8 cellular contexts compared by ENCODE assay signal in genomic region chr7:23570592-23571200, GRCh38. TPM values are rescaled to one million over a fixed set of nuclear protein-coding genes. Genes with fewer than 3 reads are reported as not detected.
A peak's percentile ranks its signal among the peaks of the same experiment; 100 is the strongest.
DNase-seq lines count a peak whose midpoint lies in the region; ATAC-seq and TF ChIP-seq lines count a peak whose summit lies in the region.

No MANE protein-coding gene starts in this region.

- WGBS in testis, 2 donors = 39 to 55% methylated on average over 4 to 5 of the region's 5 CpGs

- DNase-seq in DMS153 treated with DMSO at 0.1 percent for 48 hours (lab: John Stamatoyannopoulos, UW; ENCODE audit: unreplicated experiment) (peak; percentile 73), Kasumi-1 (lab: John Stamatoyannopoulos, UW) (peak; percentile 72 to 89), RKO (ENCODE audit: low spot score) (peak; percentile 72), activated T-helper 1 cell treated with Interleukin-2 at 50 U/mL for 16 hours (ENCODE audit: low read depth) (peak; percentile 43), fibroblast of villous mesenchyme (ENCODE audit: low read depth) (peak; percentile 78), nucleus accumbens (lab: John Stamatoyannopoulos, UW) (peak in 52 of 56 donors; percentile 1 to 82 (median 46)), testis (peak; percentile 85)

- H3K4me1 ChIP-seq in testis = no peaks in the 10 kb centered on the region

- no peak overlapping the region for H3K27ac ChIP-seq in testis

- no peaks in the 10 kb centered on the region for H3K27me3 ChIP-seq in testis

- peak; percentile 85 for ATAC-seq in GM21528 (IDR thresholded peaks at IDR 0.05; ENCODE audit: low FRiP score, unreplicated experiment)

- no peaks in the 10 kb centered on the region for H3K36me3 ChIP-seq in testis (ENCODE audit: low read depth, missing control alignments)

- no peak for TF ChIP-seq POLR2A in testis (IDR thresholded peaks at IDR 0.05)

- H3K9me3 ChIP-seq in testis = no peaks in the 10 kb centered on the region

- H3K4me3 ChIP-seq in fibroblast of villous mesenchyme (ENCODE audit: low read depth, low read length) (no peak overlapping the region), testis (no peak overlapping the region)

- intact Hi-C loops in testis (cut with DNase I; ENCODE audit: low total_unique reads) = loop anchor here (10.0 kb wide), 1 partner anchor 144 kb away; the partner anchor contains the start of gene STK31

- TF ChIP-seq CTCF in fibroblast of villous mesenchyme (IDR thresholded peaks at IDR 0.05; ENCODE audit: insufficient read depth, low read depth, low read length) (peak; percentile 94), testis (IDR thresholded peaks at IDR 0.05) (peak; percentile 48 to 71 (median 58))

RNA-seq across cellular contexts. Expression of gene CCDC126, which starts 26.5 kb away (rescaled TPM):
- total RNA-seq in fibroblast of villous mesenchyme (14.5 and 15.5 TPM in 2 replicates), testis (10 to 100 TPM; 32.0 to 97.2 TPM)
- 80.1 TPM for polyA plus RNA-seq in testis (ENCODE audit: insufficient read depth, low read depth, low replicate concordance)

RNA-seq across cellular contexts. Expression of gene TRA2A, which starts 38.9 kb away (rescaled TPM):
- total RNA-seq in fibroblast of villous mesenchyme (21.3 and 45.8 TPM in 2 replicates), testis (10 to 100 TPM; 62.8 to 76.1 TPM)
- 60.9 TPM for polyA plus RNA-seq in testis (ENCODE audit: insufficient read depth, low read depth, low replicate concordance)
